Comparison of ENCODE assay signal across 19 cellular contexts in genomic region chr14:61338457-61338856, GRCh38. TPM values are rescaled to one million over a fixed set of nuclear protein-coding genes. Genes with fewer than 3 reads are reported as not detected.
DNase-seq lines count a peak whose midpoint lies in the region; ATAC-seq and TF ChIP-seq lines count a peak whose summit lies in the region.
"Had no signal": no experiment of that assay in that cellular context is flagged by ENCODE, and none has a peak within 500 bp of the region (broad histone marks: within the 10 kb centered on the region; RNA-seq: fewer than 3 reads in every experiment).

No MANE protein-coding gene starts in this region.

- peaks cover 40% of the 10 kb centered on the region for H3K36me3 Mint-ChIP-seq in T-helper 2 cell treated with Interferon-gamma antibody and Interleukin-4, amounts not matched to agents 5 μg/mL and 100 μg/mL, for 36 hours (ENCODE audit: low read depth)
- peaks cover 61% of the 10 kb centered on the region for H3K36me3 Mint-ChIP-seq in activated naive CD8-positive, alpha-beta T cell treated with anti-CD3 and anti-CD28 coated beads for 36 hours
- peaks cover 4 to 47% (median 18%) of the 10 kb centered on the region in 5 donors for H3K36me3 Mint-ChIP-seq in naive thymus-derived CD4-positive, alpha-beta T cell
- H3K36me3 Mint-ChIP-seq: neural progenitor cell had no signal

- H3K4me3 Mint-ChIP-seq in T-helper 2 cell treated with Interferon-gamma antibody and Interleukin-4, amounts not matched to agents 5 μg/mL and 100 μg/mL, for 36 hours, result peak overlapping the region; percentile 77
- peak overlapping the region; percentile 53 for H3K4me3 Mint-ChIP-seq in activated naive CD8-positive, alpha-beta T cell treated with anti-CD3 and anti-CD28 coated beads for 36 hours
- peak overlapping the region; percentile 60 to 97 (median 80) for H3K4me3 Mint-ChIP-seq in naive thymus-derived CD4-positive, alpha-beta T cell
- H3K4me3 Mint-ChIP-seq: H9, neural progenitor cell had no signal

- DNase-seq in T-helper 2 cell treated with Interferon-gamma antibody and Interleukin-4, amounts not matched to agents 5 μg/mL and 100 μg/mL, for 36 hours (ENCODE audit: low spot score), result no peak
- no peak for DNase-seq in T-helper 2 cell
- DNase-seq in activated naive CD8-positive, alpha-beta T cell treated with anti-CD3 and anti-CD28 coated beads for 36 hours, result no peak
- no peak for DNase-seq in naive thymus-derived CD4-positive, alpha-beta T cell
- no peak for DNase-seq in DMS114 treated with DMSO at 0.1 percent for 48 hours (lab: John Stamatoyannopoulos, UW; ENCODE audit: unreplicated experiment)
- no peak for DNase-seq in NCI-H2107 treated with DMSO at 0.1 percent for 48 hours (lab: John Stamatoyannopoulos, UW; ENCODE audit: unreplicated experiment)
- DNase-seq in NCI-H2029 treated with DMSO at 0.1 percent for 48 hours (lab: John Stamatoyannopoulos, UW), result no peak
- DNase-seq: amygdala, H9, Karpas-422, kidney, NCI-H1105 treated with DMSO at 0.1 percent for 48 hours had no signal

- no peak for TF ChIP-seq CTCF in HEK293 (tag by site-specific recombination; IDR thresholded peaks at IDR 0.05)

- intact Hi-C loops in naive thymus-derived CD4-positive, alpha-beta T cell (cut with micrococcal nuclease), result loop anchor here in 1 of 2 donors (1.0 to 5.0 kb wide), 3 partner anchors 12 to 359 kb away; partner anchors contain the start of gene HIF1A

- POLR2A ChIA-PET in HEK293 (lab: Yijun Ruan, JAX), result no interaction called here
- POLR2A ChIA-PET in naive thymus-derived CD4-positive, alpha-beta T cell (lab: Charles Lee), result interaction anchor here (0.5 to 10.5 kb wide), 13 partner anchors 5 to 368 kb away, joined by 3 to 214 read pairs (median 6); partner anchors contain the start of gene PRKCH

- no peak for ATAC-seq in naive thymus-derived CD4-positive, alpha-beta T cell

- H3K27ac Mint-ChIP-seq in T-helper 2 cell treated with Interferon-gamma antibody and Interleukin-4, amounts not matched to agents 5 μg/mL and 100 μg/mL, for 36 hours, result peak overlapping the region; percentile 92
- H3K27ac Mint-ChIP-seq in activated naive CD8-positive, alpha-beta T cell treated with anti-CD3 and anti-CD28 coated beads for 36 hours, result peak overlapping the region; percentile 96
- peak overlapping the region in 8 of 9 donors; percentile 96 to 100 (median 100) for H3K27ac Mint-ChIP-seq in naive thymus-derived CD4-positive, alpha-beta T cell
- H3K27ac Mint-ChIP-seq: neural progenitor cell had no signal

- H3K4me3 ChIP-seq in HEK293 (ENCODE audit: low read depth, low read length), result no peak overlapping the region
- peak overlapping the region; percentile 28 for H3K4me3 ChIP-seq in naive thymus-derived CD4-positive, alpha-beta T cell (ENCODE audit: low read length)
- H3K4me3 ChIP-seq: BLaER1, hepatocyte, neural progenitor cell, transverse colon had no signal

- H3K27me3 Mint-ChIP-seq in T-helper 2 cell treated with Interferon-gamma antibody and Interleukin-4, amounts not matched to agents 5 μg/mL and 100 μg/mL, for 36 hours (ENCODE audit: low read depth), result no peaks in the 10 kb centered on the region
- no peaks in the 10 kb centered on the region for H3K27me3 Mint-ChIP-seq in activated naive CD8-positive, alpha-beta T cell treated with anti-CD3 and anti-CD28 coated beads for 36 hours
- no peaks in the 10 kb centered on the region for H3K27me3 Mint-ChIP-seq in naive thymus-derived CD4-positive, alpha-beta T cell

- no peaks in the 10 kb centered on the region for H3K9me3 Mint-ChIP-seq in T-helper 2 cell treated with Interferon-gamma antibody and Interleukin-4, amounts not matched to agents 5 μg/mL and 100 μg/mL, for 36 hours
- no peaks in the 10 kb centered on the region for H3K9me3 Mint-ChIP-seq in activated naive CD8-positive, alpha-beta T cell treated with anti-CD3 and anti-CD28 coated beads for 36 hours
- peaks cover 0 to 5% (median 0%) of the 10 kb centered on the region in 11 donors for H3K9me3 Mint-ChIP-seq in naive thymus-derived CD4-positive, alpha-beta T cell
- H3K9me3 Mint-ChIP-seq: H9, neural progenitor cell had no signal

- no peaks in the 10 kb centered on the region for H3K4me1 ChIP-seq in HEK293 (ENCODE audit: control insufficient read depth, insufficient read depth, low read length)
- peaks cover 85 to 90% of the 10 kb centered on the region in 2 donors for H3K4me1 ChIP-seq in naive thymus-derived CD4-positive, alpha-beta T cell (ENCODE audit: control insufficient read depth in 2 of 2, insufficient read depth in 2 of 2, low read length in 2 of 2)
- H3K4me1 ChIP-seq: transverse colon had no signal

- H3K9me3 ChIP-seq in HEK293 (ENCODE audit: control insufficient read depth, insufficient read depth, low read depth, low read length), result no peaks in the 10 kb centered on the region
- no peaks in the 10 kb centered on the region for H3K9me3 ChIP-seq in naive thymus-derived CD4-positive, alpha-beta T cell (ENCODE audit: control insufficient read depth in 2 of 3, low read length in 3 of 3)
- H3K9me3 ChIP-seq: BLaER1, transverse colon had no signal

- peaks cover 82% of the 10 kb centered on the region for H3K4me1 Mint-ChIP-seq in T-helper 2 cell treated with Interferon-gamma antibody and Interleukin-4, amounts not matched to agents 5 μg/mL and 100 μg/mL, for 36 hours (ENCODE audit: low read depth)
- H3K4me1 Mint-ChIP-seq in activated naive CD8-positive, alpha-beta T cell treated with anti-CD3 and anti-CD28 coated beads for 36 hours, result peaks cover 86% of the 10 kb centered on the region
- H3K4me1 Mint-ChIP-seq in naive thymus-derived CD4-positive, alpha-beta T cell, result peaks cover 54 to 94% (median 77%) of the 10 kb centered on the region in 7 donors
- H3K4me1 Mint-ChIP-seq: neural progenitor cell had no signal

- H3K36me3 ChIP-seq in HEK293 (ENCODE audit: control insufficient read depth in 2 of 2, insufficient read depth in 1 of 2, low read length in 2 of 2), result no peaks in the 10 kb centered on the region
- no peaks in the 10 kb centered on the region for H3K36me3 ChIP-seq in naive thymus-derived CD4-positive, alpha-beta T cell (ENCODE audit: control insufficient read depth in 2 of 3, insufficient read depth in 3 of 3, low read length in 3 of 3)
- H3K36me3 ChIP-seq: BLaER1, neural progenitor cell, transverse colon had no signal

- no peaks in the 10 kb centered on the region for H3K27me3 ChIP-seq in naive thymus-derived CD4-positive, alpha-beta T cell (ENCODE audit: control insufficient read depth in 2 of 2, insufficient read depth in 2 of 2, low read length in 2 of 2)
- H3K27me3 ChIP-seq: hepatocyte, neural progenitor cell, transverse colon had no signal

- CTCF ChIA-PET in HEK293 (lab: Yijun Ruan, JAX), result interaction anchor here (0.6 kb wide), 1 partner anchor 42 kb away, joined by 3 read pairs; no protein-coding TSS in a partner anchor
- CTCF ChIA-PET in naive thymus-derived CD4-positive, alpha-beta T cell (lab: Charles Lee), result interaction anchor here (0.7 to 2.0 kb wide), 2 partner anchors 8 to 90 kb away, joined by 4 to 8 read pairs; no protein-coding TSS in a partner anchor

- H3K27ac ChIP-seq in HEK293 (ENCODE audit: extremely low read depth, low read depth, low read length), result no peak overlapping the region
- H3K27ac ChIP-seq in naive thymus-derived CD4-positive, alpha-beta T cell (ENCODE audit: low read depth, low read length), result peak overlapping the region; percentile 94
- H3K27ac ChIP-seq: 22Rv1, BLaER1, hepatocyte, neural progenitor cell had no signal

TF ChIP-seq in HEK293, 187 proteins besides CTCF, POLR2A, EP300 and RAD21:
- no peak for TF ChIP-seq HOXA7 (CRISPR knock-in tag; IDR thresholded peaks at IDR 0.05; ENCODE audit: borderline replicate concordance)
- no peak for TF ChIP-seq ZNF585B (tag by site-specific recombination; IDR thresholded peaks at IDR 0.05)
- TF ChIP-seq ZNF776 (tag by site-specific recombination; IDR thresholded peaks at IDR 0.05; ENCODE audit: borderline replicate concordance), result no peak
- 0 out of 2 replicates have a peak, but pooled peaks have one; percentile 5 for TF ChIP-seq ZBTB20 (tag by site-specific recombination; IDR thresholded peaks at IDR 0.05)

RNA-seq across cellular contexts. Expression of gene PRKCH, which starts 17.1 kb away (rescaled TPM):
- 100 to 1,000 TPM; 176 to 177 TPM for total RNA-seq in activated naive CD8-positive, alpha-beta T cell treated with anti-CD3 and anti-CD28 coated beads for 36 hours
- total RNA-seq in naive thymus-derived CD4-positive, alpha-beta T cell, result 100 to 1,000 TPM; 224 to 359 (median 320) TPM
- polyA plus RNA-seq in naive thymus-derived CD4-positive, alpha-beta T cell, result 100 to 1,000 TPM; 191 to 285 TPM

RNA-seq across cellular contexts. Expression of gene TMEM30B, which starts 57.3 kb away (rescaled TPM):
- 1 to 10 TPM; 1.8 to 2.0 TPM for total RNA-seq in activated naive CD8-positive, alpha-beta T cell treated with anti-CD3 and anti-CD28 coated beads for 36 hours
- 10 to 100 TPM in 1 of 5 experiments, 1 to 10 TPM in 3, under 1 TPM in 1; 0.17 to 11.2 (median 2.7) TPM for total RNA-seq in naive thymus-derived CD4-positive, alpha-beta T cell
- polyA plus RNA-seq in naive thymus-derived CD4-positive, alpha-beta T cell, result 1 to 10 TPM; 5.7 to 7.0 TPM
- total RNA-seq: RPMI7951 had no signal
